Comparison of ENCODE assay signal across 1 cellular context in genomic region chr9:134443169-134444039, GRCh38.
TF ChIP-seq lines count a peak whose summit lies in the region.

No MANE protein-coding gene starts in this region.

TF ChIP-seq in HepG2, 621 proteins besides CTCF, POLR2A, EP300 and RAD21 (continued from another document and continues in another):
- no peak for TF ChIP-seq GPN1 (CRISPR knock-in tag; IDR thresholded peaks at IDR 0.05; ENCODE audit: borderline replicate concordance)
- TF ChIP-seq TARDBP (CRISPR knock-in tag; IDR thresholded peaks at IDR 0.05) = 0 out of 2 replicates have a peak, but pooled peaks have one; percentile 21
- no peak for TF ChIP-seq SIX1 (CRISPR knock-in tag; IDR thresholded peaks at IDR 0.05; ENCODE audit: borderline replicate concordance)
- TF ChIP-seq CERS6 (CRISPR knock-in tag; IDR thresholded peaks at IDR 0.05) = no peak
- TF ChIP-seq CCDC6 (CRISPR knock-in tag; IDR thresholded peaks at IDR 0.05) = no peak
- TF ChIP-seq RXRA (CRISPR knock-in tag; IDR thresholded peaks at IDR 0.05) = peak; percentile 29; the same call in 1 of the 2 replicates
- TF ChIP-seq AHR (CRISPR knock-in tag; IDR thresholded peaks at IDR 0.05) = peak; percentile 32; the same call in 1 of the 2 replicates
- no peak for TF ChIP-seq ARNT2 (CRISPR knock-in tag; IDR thresholded peaks at IDR 0.05; ENCODE audit: low read depth)
- TF ChIP-seq ZFP37 (CRISPR knock-in tag; IDR thresholded peaks at IDR 0.05; ENCODE audit: borderline replicate concordance) = no peak
- peak; percentile 100 for TF ChIP-seq STAG1 (CRISPR knock-in tag; IDR thresholded peaks at IDR 0.05)
- TF ChIP-seq IKZF4 (CRISPR knock-in tag; IDR thresholded peaks at IDR 0.05; ENCODE audit: borderline replicate concordance, low read depth, not compliant biosample characterization) = peak; percentile 46
- TF ChIP-seq ZXDC (CRISPR knock-in tag; IDR thresholded peaks at IDR 0.05) = no peak
- TF ChIP-seq SMYD3 (CRISPR knock-in tag; IDR thresholded peaks at IDR 0.05) = no peak
- TF ChIP-seq TFAP4 (IDR thresholded peaks at IDR 0.05; ENCODE audit: borderline replicate concordance, low read depth) = peak; percentile 67; the same call in 1 of the 2 replicates
- TF ChIP-seq ZNF44 (CRISPR knock-in tag; IDR thresholded peaks at IDR 0.05) = no peak
- TF ChIP-seq BORCS8-MEF2B (CRISPR knock-in tag; IDR thresholded peaks at IDR 0.05) = no peak
- TF ChIP-seq ZFY (CRISPR knock-in tag; IDR thresholded peaks at IDR 0.05) = peak; percentile 38; the same call in 1 of the 2 replicates
- no peak for TF ChIP-seq MED8 (CRISPR knock-in tag; IDR thresholded peaks at IDR 0.05; ENCODE audit: insufficient replicate concordance)
- no peak for TF ChIP-seq TRIM24 (CRISPR knock-in tag; IDR thresholded peaks at IDR 0.05)
- no peak for TF ChIP-seq ZSCAN20 (CRISPR knock-in tag; IDR thresholded peaks at IDR 0.05; ENCODE audit: borderline replicate concordance)
- no peak for TF ChIP-seq RARG (CRISPR knock-in tag; IDR thresholded peaks at IDR 0.05; ENCODE audit: low read depth)
- no peak for TF ChIP-seq CBX2 (IDR thresholded peaks at IDR 0.05; ENCODE audit: low read depth, low read length)
- TF ChIP-seq CBX2 (CRISPR knock-in tag; IDR thresholded peaks at IDR 0.05; ENCODE audit: low read depth) = no peak
- TF ChIP-seq ZNF292 (CRISPR knock-in tag; IDR thresholded peaks at IDR 0.05; ENCODE audit: borderline replicate concordance, low read depth) = no peak
- no peak for TF ChIP-seq DR1 (CRISPR knock-in tag; IDR thresholded peaks at IDR 0.05)
- TF ChIP-seq ASH2L (IDR thresholded peaks at IDR 0.05; ENCODE audit: insufficient read length, low read depth, low read length) = no peak
- TF ChIP-seq MEIS1 (CRISPR knock-in tag; IDR thresholded peaks at IDR 0.05; ENCODE audit: borderline replicate concordance) = 0 out of 2 replicates have a peak, but pooled peaks have one; percentile 52
- TF ChIP-seq THYN1 (CRISPR knock-in tag; IDR thresholded peaks at IDR 0.05; ENCODE audit: borderline replicate concordance, low read depth) = no peak
- no peak for TF ChIP-seq ZNF335 (CRISPR knock-in tag; IDR thresholded peaks at IDR 0.05)
- TF ChIP-seq RFX5 (IDR thresholded peaks at IDR 0.05; ENCODE audit: low read depth, low read length) = 0 out of 2 replicates have a peak, but pooled peaks have one; percentile 26
- TF ChIP-seq RAD51 (IDR thresholded peaks at IDR 0.05; ENCODE audit: borderline replicate concordance) = no peak
- no peak for TF ChIP-seq THAP11 (CRISPR knock-in tag; IDR thresholded peaks at IDR 0.05)
- no peak for TF ChIP-seq PTBP1 (IDR thresholded peaks at IDR 0.05; ENCODE audit: low read depth, low read length, poor library complexity, severe bottlenecking)
- no peak for TF ChIP-seq TP53 (CRISPR knock-in tag; conservative IDR thresholded peaks at IDR 0.05)
- TF ChIP-seq HDAC1 (CRISPR knock-in tag; IDR thresholded peaks at IDR 0.05) = peak; percentile 37; the same call in 1 of the 2 replicates
- 0 out of 2 replicates have a peak, but pooled peaks have one; percentile 49 for TF ChIP-seq ZNF891 (CRISPR knock-in tag; IDR thresholded peaks at IDR 0.05)
- no peak for TF ChIP-seq ZNF83 (CRISPR knock-in tag; IDR thresholded peaks at IDR 0.05; ENCODE audit: borderline replicate concordance)
- no peak for TF ChIP-seq NCOA1 (CRISPR knock-in tag; IDR thresholded peaks at IDR 0.05)
- TF ChIP-seq RNF2 (conservative IDR thresholded peaks at IDR 0.05; ENCODE audit: low read depth) = no peak
- TF ChIP-seq MLXIP (CRISPR knock-in tag; IDR thresholded peaks at IDR 0.05; ENCODE audit: borderline replicate concordance) = no peak
- no peak for TF ChIP-seq TBP (CRISPR knock-in tag; IDR thresholded peaks at IDR 0.05)
- TF ChIP-seq ZBTB25 (CRISPR knock-in tag; IDR thresholded peaks at IDR 0.05) = peak; percentile 60; the same call in 1 of the 2 replicates
- peak; percentile 62; the same call in 1 of the 2 replicates for TF ChIP-seq THRA (CRISPR knock-in tag; IDR thresholded peaks at IDR 0.05; ENCODE audit: borderline replicate concordance)
- no peak for TF ChIP-seq CSRNP1 (CRISPR knock-in tag; IDR thresholded peaks at IDR 0.05)
- TF ChIP-seq MED13 (CRISPR knock-in tag; IDR thresholded peaks at IDR 0.05) = no peak
- TF ChIP-seq REPIN1 (CRISPR knock-in tag; IDR thresholded peaks at IDR 0.05; ENCODE audit: borderline replicate concordance, low read depth) = peak; percentile 73; the same call in 1 of the 2 replicates
- no peak for TF ChIP-seq SATB2 (CRISPR knock-in tag; IDR thresholded peaks at IDR 0.05)
- TF ChIP-seq SAFB2 (CRISPR knock-in tag; IDR thresholded peaks at IDR 0.05; ENCODE audit: borderline replicate concordance, low read depth) = no peak
- no peak for TF ChIP-seq ADNP (CRISPR knock-in tag; IDR thresholded peaks at IDR 0.05)
- no peak for TF ChIP-seq ZNF781 (CRISPR knock-in tag; IDR thresholded peaks at IDR 0.05; ENCODE audit: borderline replicate concordance, not compliant biosample characterization)
- no peak for TF ChIP-seq YEATS4 (CRISPR knock-in tag; IDR thresholded peaks at IDR 0.05; ENCODE audit: borderline replicate concordance)
- no peak for TF ChIP-seq SMARCC2 (IDR thresholded peaks at IDR 0.05)
- no peak for TF ChIP-seq ZNF207 (IDR thresholded peaks at IDR 0.05; ENCODE audit: borderline replicate concordance)
- no peak for TF ChIP-seq XBP1 (CRISPR knock-in tag; IDR thresholded peaks at IDR 0.05)
- TF ChIP-seq ZNF12 (CRISPR knock-in tag; IDR thresholded peaks at IDR 0.05) = no peak
- TF ChIP-seq ZNF33B (CRISPR knock-in tag; IDR thresholded peaks at IDR 0.05) = no peak
- no peak for TF ChIP-seq REST (IDR thresholded peaks at IDR 0.05; ENCODE audit: borderline replicate concordance in 1 of 2, low read depth in 1 of 2, low read length in 2 of 2)
